In the genomic region with DNA sequence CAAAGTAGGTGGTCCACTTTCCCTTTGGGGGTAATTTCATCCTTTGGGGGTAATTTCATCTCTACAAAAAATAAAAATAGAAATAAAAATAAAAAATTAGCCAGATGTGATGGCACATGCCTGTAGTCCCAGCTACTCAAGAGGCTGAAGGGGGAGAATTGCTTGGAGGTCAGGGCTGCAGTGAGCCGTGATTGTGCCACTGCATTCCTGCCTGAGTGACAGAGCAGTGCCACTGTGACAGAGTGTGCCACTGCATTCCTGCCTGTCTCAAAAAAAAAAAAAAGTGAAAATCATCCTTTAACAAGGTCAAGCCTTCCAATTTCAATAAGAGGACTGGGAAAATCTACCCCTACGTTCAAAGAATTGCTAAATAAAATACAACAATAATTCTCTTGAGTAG, we compare ENCODE assay signal across 23 cellular contexts. TPM values are rescaled to one million over a fixed set of nuclear protein-coding genes. Genes with fewer than 3 reads are reported as not detected.
A peak's percentile ranks its signal among the peaks of the same experiment; 100 is the strongest.
DNase-seq lines count a peak whose midpoint lies in the region; ATAC-seq, FAIRE-seq and TF ChIP-seq lines count a peak whose summit lies in the region.
"Had no signal": no experiment of that assay in that cellular context is flagged by ENCODE, and none has a peak within 500 bp of the region (broad histone marks: within the 10 kb centered on the region; RNA-seq: fewer than 3 reads in every experiment).

No MANE protein-coding gene starts in this region.

- no peak for TF ChIP-seq POLR2A in H54 (IDR thresholded peaks at IDR 0.05; ENCODE audit: low read depth, low read length)
- no peak for TF ChIP-seq POLR2A in right lobe of liver (IDR thresholded peaks at IDR 0.05)
- TF ChIP-seq POLR2A in GM12891 (IDR thresholded peaks at IDR 0.05; ENCODE audit: low read depth, low read length) = no peak

- DNase-seq in Right ventricle myocardium superior = no peak
- no peak for DNase-seq in cardiac septum (ENCODE audit: low spot score)
- DNase-seq in left ventricle myocardium superior = no peak
- DNase-seq in Right ventricle myocardium inferior (ENCODE audit: missing footprints) = no peak
- no peak for DNase-seq in H54 (ENCODE audit: insufficient read length, low spot score)
- DNase-seq in left kidney (ENCODE audit: low read depth, low spot score) = peak; percentile 12
- DNase-seq in right lobe of liver = no peak
- no peak for DNase-seq in GM12891 (ENCODE audit: insufficient read length, low spot score)
- DNase-seq: AML-193; Caco-2; Calu3; CD4-positive, alpha-beta T cell; CD8-positive, alpha-beta T cell; DMS79 treated with DMSO at 0.1 percent for 48 hours; GF-D8 had no signal

- ATAC-seq in Right ventricle myocardium superior (ENCODE audit: poor library complexity) (peak; percentile 63), left ventricle myocardium superior (peak; percentile 68), Right ventricle myocardium inferior (no peak), right lobe of liver (no peak)
- ATAC-seq: A549; CD8-positive, alpha-beta T cell had no signal

- no peaks in the 10 kb centered on the region for H3K36me3 ChIP-seq in right lobe of liver
- H3K36me3 ChIP-seq: BLaER1 treated with 17β-estradiol and CSF1 and Interleukin-3, amounts not matched to agents 10 nM and 100 nM had no signal

- intact Hi-C loops in Right ventricle myocardium superior (cut with DNase I) (no loop called here), cardiac septum (cut with DNase I) (no loop called here), left ventricle myocardium superior (cut with micrococcal nuclease) (no loop called here), Right ventricle myocardium inferior (cut with DNase I) (loop anchor here (10.0 kb wide), 1 partner anchor 621 kb away; no protein-coding TSS in a partner anchor), right lobe of liver (cut with DNase I) (no loop called here)

- no peak for TF ChIP-seq CTCF in right lobe of liver (IDR thresholded peaks at IDR 0.05)

- WGBS in right lobe of liver (ENCODE audit: insufficient coverage, low coverage, low lambda C conversion rate, missing lambda C conversion rate) = 70% methylated on average over 2 of the region's 2 CpGs

- H3K27ac ChIP-seq in right lobe of liver = no peak overlapping the region
- H3K27ac ChIP-seq: 22Rv1; A549; BLaER1 treated with 17β-estradiol and CSF1 and Interleukin-3, amounts not matched to agents 10 nM and 100 nM; C4-2B had no signal

- no peaks in the 10 kb centered on the region for H3K27me3 ChIP-seq in right lobe of liver
- H3K27me3 ChIP-seq: BLaER1 treated with 17β-estradiol and CSF1 and Interleukin-3, amounts not matched to agents 10 nM and 100 nM had no signal

- FAIRE-seq in H54 (lab: Jason Lieb, UNC) (peak; percentile 23), GM12891 (lab: Jason Lieb, UNC) (no peak)
- FAIRE-seq: A549, D721Med, G401.6, GM12892, GM18507 had no signal

- H3K9me3 ChIP-seq in right lobe of liver = no peaks in the 10 kb centered on the region
- H3K9me3 ChIP-seq: A549, Caco-2 had no signal

- H3K4me1 ChIP-seq in right lobe of liver = no peaks in the 10 kb centered on the region
- H3K4me1 ChIP-seq: A549; BLaER1 treated with 17β-estradiol and CSF1 and Interleukin-3, amounts not matched to agents 10 nM and 100 nM had no signal

- H3K4me3 ChIP-seq in right lobe of liver = no peak overlapping the region
- H3K4me3 ChIP-seq: A549; BLaER1 treated with 17β-estradiol and CSF1 and Interleukin-3, amounts not matched to agents 10 nM and 100 nM had no signal

TF ChIP-seq in GM12891, 5 proteins besides CTCF, POLR2A, EP300 and RAD21:
- TF ChIP-seq POU2F2 (IDR thresholded peaks at IDR 0.05; ENCODE audit: low read depth, low read length) = no peak
- no peak for TF ChIP-seq POLR2AphosphoS5 (IDR thresholded peaks at IDR 0.05; ENCODE audit: low read depth, low read length)
- no peak for TF ChIP-seq TAF1 (IDR thresholded peaks at IDR 0.05; ENCODE audit: low read depth, low read length)
- no peak for TF ChIP-seq PAX5 (IDR thresholded peaks at IDR 0.05; ENCODE audit: insufficient read depth, low read length, severe bottlenecking)
- TF ChIP-seq SPI1 (IDR thresholded peaks at IDR 0.05; ENCODE audit: low read depth, low read length) = no peak

RNA-seq across cellular contexts. Expression of gene SERP1, which starts 22.8 kb away (rescaled TPM):
- total RNA-seq in Right ventricle myocardium superior (22.0 TPM), cardiac septum (24.0 TPM), left ventricle myocardium superior (23.0 TPM), Right ventricle myocardium inferior (23.7 TPM), right lobe of liver (100 to 1,000 TPM in 2 of 6 experiments, 10 to 100 TPM in 4; 65.6 to 367 (median 92.4) TPM)
- polyA plus RNA-seq in GM12891 (2012; ENCODE audit: low read depth, missing spikeins) = 76.3 TPM

RNA-seq across cellular contexts. Expression of gene EIF2A, which starts 23.0 kb away (rescaled TPM):
- total RNA-seq in Right ventricle myocardium superior = 67.6 TPM
- 65.4 TPM for total RNA-seq in cardiac septum
- 80.2 TPM for total RNA-seq in left ventricle myocardium superior
- total RNA-seq in Right ventricle myocardium inferior = 68.9 TPM
- 10 to 100 TPM; 29.8 to 89.9 (median 39.4) TPM for total RNA-seq in right lobe of liver
- polyA plus RNA-seq in GM12891 (2012; ENCODE audit: low read depth, missing spikeins) = 103 TPM

Comparison
In these comparisons a context has a peak if more than half of its experiments do, and no peak if none do; other contexts are left out.
1. ATAC-seq: peak in Right ventricle myocardium superior (single experiment) and left ventricle myocardium superior (single experiment); none in Right ventricle myocardium inferior (single experiment) and right lobe of liver (0 of 4).